8 cellular contexts compared by ENCODE assay signal in genomic region chr1:39573736-39574624, GRCh38. TPM values are rescaled to one million over a fixed set of nuclear protein-coding genes. Genes with fewer than 3 reads are reported as not detected.
A peak's percentile ranks its signal among the peaks of the same experiment; 100 is the strongest.
DNase-seq lines count a peak whose midpoint lies in the region; ATAC-seq and TF ChIP-seq lines count a peak whose summit lies in the region.

No MANE protein-coding gene starts in this region.

- peaks cover 26 to 47% (median 37%) of the 10 kb centered on the region in 4 donors for H3K4me1 Mint-ChIP-seq in CD4-positive, CD25-positive, alpha-beta regulatory T cell
- peaks cover 42% of the 10 kb centered on the region for H3K4me1 Mint-ChIP-seq in chondrocyte (ENCODE audit: low read depth)

- peaks cover 9% of the 10 kb centered on the region for H3K27me3 Mint-ChIP-seq in CD4-positive, CD25-positive, alpha-beta regulatory T cell
- no peaks in the 10 kb centered on the region for H3K27me3 Mint-ChIP-seq in chondrocyte (ENCODE audit: low read depth)

- no peak for DNase-seq in CD4-positive, CD25-positive, alpha-beta regulatory T cell
- no peak for DNase-seq in MG63
- no peak for DNase-seq in chondrocyte (ENCODE audit: low spot score)
- peak; percentile 17 to 47 for DNase-seq in lung microvascular endothelial cell (ENCODE audit: low read depth in 2 of 2)
- DNase-seq in 8988T, result no peak
- DNase-seq in islet precursor cell, result no peak
- no peak for DNase-seq in kidney glomerular epithelial cell (lab: John Stamatoyannopoulos, UW)

- peaks cover 32% of the 10 kb centered on the region for H3K36me3 ChIP-seq in CD4-positive, CD25-positive, alpha-beta regulatory T cell (ENCODE audit: control insufficient read depth, insufficient read depth, low read length)
- H3K36me3 ChIP-seq in MG63, result peaks cover 71% of the 10 kb centered on the region

- peaks cover 29% of the 10 kb centered on the region for H3K4me1 ChIP-seq in CD4-positive, CD25-positive, alpha-beta regulatory T cell (ENCODE audit: control insufficient read depth, insufficient read depth, low read length, poor library complexity, severe bottlenecking)

- H3K9me3 ChIP-seq in CD4-positive, CD25-positive, alpha-beta regulatory T cell (ENCODE audit: control insufficient read depth in 2 of 2, low read length in 2 of 2), result no peaks in the 10 kb centered on the region
- no peaks in the 10 kb centered on the region for H3K9me3 ChIP-seq in MG63

- ATAC-seq in CD4-positive, CD25-positive, alpha-beta regulatory T cell (ENCODE audit: low read depth in 2 of 2), result no peak
- ATAC-seq in HG03045 (IDR thresholded peaks at IDR 0.05; ENCODE audit: unreplicated experiment), result no peak

- H3K4me3 Mint-ChIP-seq in CD4-positive, CD25-positive, alpha-beta regulatory T cell, result peak overlapping the region; percentile 92 to 98 (median 94)
- peak overlapping the region; percentile 88 for H3K4me3 Mint-ChIP-seq in chondrocyte (ENCODE audit: unreplicated experiment)

- H3K4me3 ChIP-seq in CD4-positive, CD25-positive, alpha-beta regulatory T cell (ENCODE audit: low read depth, low read length), result peak overlapping the region; percentile 89
- H3K4me3 ChIP-seq in MG63, result peak overlapping the region; percentile 78

- peaks cover 32% of the 10 kb centered on the region for H3K36me3 Mint-ChIP-seq in CD4-positive, CD25-positive, alpha-beta regulatory T cell
- H3K36me3 Mint-ChIP-seq in chondrocyte (ENCODE audit: low read depth), result peaks cover 31% of the 10 kb centered on the region

- no peak for TF ChIP-seq CTCF in chondrocyte (IDR thresholded peaks at IDR 0.05)

- H3K9me3 Mint-ChIP-seq in CD4-positive, CD25-positive, alpha-beta regulatory T cell, result no peaks in the 10 kb centered on the region
- H3K9me3 Mint-ChIP-seq in chondrocyte (ENCODE audit: low read depth), result no peaks in the 10 kb centered on the region

- H3K27ac Mint-ChIP-seq in CD4-positive, CD25-positive, alpha-beta regulatory T cell, result peak overlapping the region; percentile 74 to 96 (median 95)
- peak overlapping the region; percentile 87 for H3K27ac Mint-ChIP-seq in chondrocyte (ENCODE audit: unreplicated experiment)

- H3K27me3 ChIP-seq in CD4-positive, CD25-positive, alpha-beta regulatory T cell (ENCODE audit: control insufficient read depth, insufficient read depth, low read length), result no peaks in the 10 kb centered on the region
- H3K27me3 ChIP-seq in MG63, result no peaks in the 10 kb centered on the region

- H3K27ac ChIP-seq in CD4-positive, CD25-positive, alpha-beta regulatory T cell (ENCODE audit: insufficient read depth, low read length, poor library complexity, severe bottlenecking), result peak overlapping the region; percentile 79

RNA-seq across cellular contexts. Expression of gene PABPC4, which starts 2.6 kb away (rescaled TPM):
- total RNA-seq in CD4-positive, CD25-positive, alpha-beta regulatory T cell, result 236 TPM
- polyA plus RNA-seq in CD4-positive, CD25-positive, alpha-beta regulatory T cell, result 10 to 100 TPM; 17.0 to 28.3 (median 21.3) TPM
- total RNA-seq in MG63 (2014; rRNA removed; shearing (Covaris generic); ENCODE audit: low replicate concordance), result 153 TPM in 2 replicates
- 240 to 256 TPM (median 243 TPM) in 3 replicates for total RNA-seq in chondrocyte
- 122 and 124 TPM in 2 replicates for total RNA-seq in lung microvascular endothelial cell

Comparison
In these comparisons a context has a peak if more than half of its experiments do, and no peak if none do; other contexts are left out.
1. DNase-seq: peak in lung microvascular endothelial cell (2 of 2); none in CD4-positive, CD25-positive, alpha-beta regulatory T cell (0 of 3), MG63 (single experiment), chondrocyte (single experiment), 8988T (single experiment), islet precursor cell (single experiment) and kidney glomerular epithelial cell (single experiment).